12 cellular contexts compared by ENCODE assay signal in the genomic region with DNA sequence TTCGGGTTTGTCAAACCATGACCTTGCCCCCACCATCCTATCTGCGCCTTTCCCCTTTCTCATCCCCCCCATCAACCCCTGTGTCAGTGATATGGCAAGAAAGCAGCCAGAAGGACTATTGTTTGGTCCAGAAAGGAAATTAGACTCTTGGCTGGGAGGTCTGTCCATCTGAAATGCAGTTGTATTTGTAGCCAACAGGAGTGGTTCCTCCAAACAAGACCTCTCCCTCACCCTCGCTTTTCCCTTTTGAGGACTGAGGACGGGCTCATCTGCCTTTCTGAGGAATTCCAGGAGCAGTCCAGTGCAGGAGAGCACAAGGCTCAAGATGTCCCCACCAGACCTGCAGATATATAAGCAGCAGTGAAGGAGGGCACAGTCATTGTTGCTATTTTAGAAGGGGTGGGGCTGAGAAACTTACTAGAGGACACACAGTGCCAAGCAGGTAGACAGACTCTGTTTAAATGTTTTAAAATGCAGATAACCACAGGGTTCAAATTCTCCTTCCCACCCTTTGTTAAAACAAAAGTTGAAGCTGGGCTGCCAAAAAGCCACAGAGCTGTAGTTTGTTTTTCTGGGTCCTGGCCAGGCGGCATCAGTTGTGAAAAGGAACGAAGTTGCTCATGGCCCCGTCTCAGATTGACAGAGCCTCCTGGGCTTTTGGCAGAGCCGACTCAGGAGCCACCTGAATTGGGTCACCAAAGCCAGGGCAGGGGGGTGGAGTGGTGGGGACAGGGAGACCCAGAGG. TPM values are rescaled to one million over a fixed set of nuclear protein-coding genes. Genes with fewer than 3 reads are reported as not detected.
DNase-seq lines count a peak whose midpoint lies in the region; ATAC-seq and TF ChIP-seq lines count a peak whose summit lies in the region.
"Had no signal": no experiment of that assay in that cellular context is flagged by ENCODE, and none has a peak within 500 bp of the region (broad histone marks: within the 10 kb centered on the region; RNA-seq: fewer than 3 reads in every experiment).

No MANE protein-coding gene starts in this region.

- H3K4me1 ChIP-seq in breast epithelium (peaks cover 23 to 27% of the 10 kb centered on the region in 2 donors), mammary epithelial cell (ENCODE audit: insufficient read depth, low read length) (no peaks in the 10 kb centered on the region), gastroesophageal sphincter (peaks cover 40 to 93% (median 63%) of the 10 kb centered on the region in 3 donors), upper lobe of left lung (peaks cover 66 to 76% (median 71%) of the 10 kb centered on the region in 4 donors)

- no TSS peak for BruUV-seq in mammary epithelial cell (replicated peaks; lab: Mats Ljungman, UMichigan)

- no peaks in the 10 kb centered on the region for H3K9me3 ChIP-seq in breast epithelium
- H3K9me3 ChIP-seq in mammary epithelial cell (replicated peaks; ENCODE audit: insufficient read depth, low read length) = no peaks in the 10 kb centered on the region
- no peaks in the 10 kb centered on the region for H3K9me3 ChIP-seq in gastroesophageal sphincter
- H3K9me3 ChIP-seq in upper lobe of left lung = no peaks in the 10 kb centered on the region

- TF ChIP-seq EP300 in gastroesophageal sphincter (IDR thresholded peaks at IDR 0.05) = no peak
- TF ChIP-seq EP300 in upper lobe of left lung (IDR thresholded peaks at IDR 0.05) = no peak

- no peaks in the 10 kb centered on the region for H3K27me3 Mint-ChIP-seq in neural crest cell (ENCODE audit: low read depth)

- ATAC-seq in gastroesophageal sphincter (no peak), upper lobe of left lung (ENCODE audit: low FRiP score in 2 of 2) (no peak), GM21529 (IDR thresholded peaks at IDR 0.05; ENCODE audit: unreplicated experiment) (no peak), GM21723 (IDR thresholded peaks at IDR 0.05; ENCODE audit: unreplicated experiment) (no peak)

- H3K27me3 ChIP-seq in breast epithelium = no peaks in the 10 kb centered on the region
- no peaks in the 10 kb centered on the region for H3K27me3 ChIP-seq in mammary epithelial cell (ENCODE audit: insufficient read depth, low read length)
- no peaks in the 10 kb centered on the region for H3K27me3 ChIP-seq in gastroesophageal sphincter
- H3K27me3 ChIP-seq in upper lobe of left lung = no peaks in the 10 kb centered on the region

- TF ChIP-seq POLR2A in breast epithelium (IDR thresholded peaks at IDR 0.05) (no peak), gastroesophageal sphincter (IDR thresholded peaks at IDR 0.05) (no peak), upper lobe of left lung (IDR thresholded peaks at IDR 0.05) (no peak)

- peaks cover 7% of the 10 kb centered on the region for H3K36me3 Mint-ChIP-seq in neural crest cell (ENCODE audit: low read depth)

- no peaks in the 10 kb centered on the region for H3K36me3 ChIP-seq in breast epithelium
- peaks cover 2% of the 10 kb centered on the region for H3K36me3 ChIP-seq in mammary epithelial cell (ENCODE audit: insufficient read depth, low read length)
- H3K36me3 ChIP-seq in gastroesophageal sphincter = peaks cover 0 to 26% of the 10 kb centered on the region in 2 donors
- peaks cover 3 to 31% (median 18%) of the 10 kb centered on the region in 4 donors for H3K36me3 ChIP-seq in upper lobe of left lung

- CTCF ChIA-PET in mammary epithelial cell (lab: Charles Lee; ENCODE audit: low non-redundant PET) = no interaction called here

- DNase-seq in breast epithelium (ENCODE audit: low spot score in 2 of 2) (peak in 1 of 2 donors; percentile 77), mammary epithelial cell (no peak), neural crest cell (ENCODE audit: low read depth, low spot score) (no peak), upper lobe of left lung (no peak)
- no peak for DNase-seq in activated CD8-positive, alpha-beta memory T cell treated with anti-CD3 and anti-CD28 coated beads for 24 hours
- DNase-seq: ACHN, activated gamma-delta T cell treated with Interleukin-2 at 50 U/mL for 16 hours, KG1, NCI-H2107 had no signal

- intact Hi-C loops in breast epithelium (cut with DNase I; ENCODE audit: low total_unique reads) = no loop called here
- intact Hi-C loops in mammary epithelial cell (cut with micrococcal nuclease) = no loop called here

- H3K27ac ChIP-seq in breast epithelium (peak overlapping the region; percentile 80 to 92), mammary epithelial cell (ENCODE audit: insufficient read depth, low read depth, low read length) (no peak overlapping the region), gastroesophageal sphincter (peak overlapping the region; percentile 84 to 96 (median 86)), upper lobe of left lung (peak overlapping the region; percentile 60 to 79 (median 66))

- H3K4me2 ChIP-seq in mammary epithelial cell (ENCODE audit: insufficient read depth, low read depth, low read length) = no peak overlapping the region

- no peaks in the 10 kb centered on the region for H4K20me1 ChIP-seq in mammary epithelial cell (ENCODE audit: insufficient read depth, low read length)

- TF ChIP-seq CTCF in breast epithelium (IDR thresholded peaks at IDR 0.05) (no peak), mammary epithelial cell (conservative IDR thresholded peaks at IDR 0.05 in 1 of 2, IDR thresholded peaks at IDR 0.05 in 1 of 2; ENCODE audit: extremely low read depth in 1 of 2, insufficient read depth in 1 of 2, low read depth in 1 of 2, low read length in 2 of 2) (no peak), gastroesophageal sphincter (IDR thresholded peaks at IDR 0.05) (peak in 1 of 4 experiments; percentile 3), neural crest cell (conservative IDR thresholded peaks at IDR 0.05) (no peak), upper lobe of left lung (IDR thresholded peaks at IDR 0.05) (no peak)

- no peak overlapping the region for H3K9ac ChIP-seq in mammary epithelial cell (ENCODE audit: insufficient read depth, low read length)

- no peaks in the 10 kb centered on the region for H3K9me3 Mint-ChIP-seq in neural crest cell

- peak overlapping the region; percentile 43 for H3K27ac Mint-ChIP-seq in neural crest cell (ENCODE audit: unreplicated experiment)

- 91% methylated on average over 7 of the region's 8 CpGs for WGBS in mammary epithelial cell (ENCODE audit: low coverage, missing lambda C conversion rate)
- 30 to 61% methylated on average over 4 to 8 of the region's 8 CpGs for WGBS in gastroesophageal sphincter (ENCODE audit: low coverage in 1 of 2), 2 donors
- 40 to 60% methylated on average over 8 of the region's 8 CpGs for WGBS in upper lobe of left lung, 2 donors

- dilution Hi-C loops in mammary epithelial cell (cut with HindIII; ENCODE audit: low sequenced_read_pairs) = no loop called here

- H2AFZ ChIP-seq in mammary epithelial cell (ENCODE audit: low read depth, low read length) = no peak overlapping the region

- H3K4me1 Mint-ChIP-seq in neural crest cell = peaks cover 40% of the 10 kb centered on the region

- no peak overlapping the region for H3K4me3 Mint-ChIP-seq in neural crest cell

- in situ Hi-C loops in mammary epithelial cell (cut with MboI; ENCODE audit: low sequenced_read_pairs in 2 of 2) = no loop called here

- H3K4me3 ChIP-seq in breast epithelium = peak overlapping the region in 1 of 3 donors; percentile 26
- H3K4me3 ChIP-seq in mammary epithelial cell (replicated peaks in 1 of 3; ENCODE audit: insufficient read depth in 1 of 3, low read depth in 2 of 3, low read length in 3 of 3) = no peak overlapping the region
- H3K4me3 ChIP-seq in gastroesophageal sphincter = no peak overlapping the region
- no peak overlapping the region for H3K4me3 ChIP-seq in upper lobe of left lung

- no peaks in the 10 kb centered on the region for H3K79me2 ChIP-seq in mammary epithelial cell (ENCODE audit: insufficient read depth, low read length)

RNA-seq across cellular contexts. Expression of a gene that starts 37.4 kb away (rescaled TPM):
- total RNA-seq in breast epithelium = not detected
- total RNA-seq in mammary epithelial cell = not detected
- not detected for polyA plus RNA-seq in mammary epithelial cell
- polyA minus RNA-seq in mammary epithelial cell = not detected
- not detected for total RNA-seq in gastroesophageal sphincter
- total RNA-seq in neural crest cell = not detected in 2 replicates
- 1 to 10 TPM in 5 of 6 donors, not detected in 1; 1.2 to 6.3 (median 2.1) TPM for total RNA-seq in upper lobe of left lung

RNA-seq across cellular contexts. Expression of a gene that starts 54.2 kb away (rescaled TPM):
- total RNA-seq in breast epithelium = 10 to 100 TPM; 44.8 to 73.5 (median 61.0) TPM
- total RNA-seq in mammary epithelial cell = 10 to 100 TPM; 10.8 to 18.3 TPM
- polyA plus RNA-seq in mammary epithelial cell = 17.2 TPM
- polyA minus RNA-seq in mammary epithelial cell = 3.2 TPM
- total RNA-seq in gastroesophageal sphincter = 10 to 100 TPM; 24.3 to 47.3 (median 28.9) TPM
- total RNA-seq in neural crest cell = 13.1 and 17.3 TPM in 2 replicates
- 10 to 100 TPM; 10.5 to 43.4 (median 23.0) TPM for total RNA-seq in upper lobe of left lung

RNA-seq across cellular contexts. Expression of a gene that starts 56.1 kb away (rescaled TPM):
- total RNA-seq in breast epithelium (100 to 1,000 TPM; 114 to 174 (median 143) TPM), mammary epithelial cell (10 to 100 TPM; 18.4 to 48.2 TPM), gastroesophageal sphincter (100 to 1,000 TPM; 125 to 142 (median 132) TPM), neural crest cell (21.2 and 22.0 TPM in 2 replicates), upper lobe of left lung (10 to 100 TPM; 41.7 to 76.6 (median 54.7) TPM)
- polyA plus RNA-seq in mammary epithelial cell = 20.7 TPM
- polyA minus RNA-seq in mammary epithelial cell = 24.7 TPM
